ENCODE assay signal across 12 cellular contexts in the genomic region with DNA sequence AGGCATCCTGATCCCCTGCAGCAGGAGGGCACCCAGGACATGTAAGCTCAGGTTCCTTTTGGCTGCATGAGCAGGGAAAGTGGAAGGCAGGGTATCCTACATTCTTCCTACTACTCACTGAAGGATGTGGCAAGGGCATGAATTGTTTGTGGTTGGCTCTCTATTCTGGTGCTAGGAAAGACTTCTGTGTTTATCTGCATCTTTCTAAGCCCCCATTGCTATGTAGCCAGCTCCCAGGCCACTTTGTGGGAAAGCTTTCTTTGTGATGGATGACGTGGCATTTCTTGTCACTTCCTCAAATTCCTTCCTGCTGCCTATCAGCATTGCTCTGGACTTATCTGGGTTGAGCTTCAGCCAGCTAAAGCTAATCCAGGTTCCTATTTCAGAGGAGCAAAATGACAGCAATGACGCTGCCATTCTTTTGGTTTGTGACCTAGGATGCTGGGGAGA. TPM values are rescaled to one million over a fixed set of nuclear protein-coding genes. Genes with fewer than 3 reads are reported as not detected.
DNase-seq lines count a peak whose midpoint lies in the region; ATAC-seq and TF ChIP-seq lines count a peak whose summit lies in the region.
"Had no signal": no experiment of that assay in that cellular context is flagged by ENCODE, and none has a peak within 500 bp of the region (broad histone marks: within the 10 kb centered on the region; RNA-seq: fewer than 3 reads in every experiment).

No MANE protein-coding gene starts in this region.

- no peak overlapping the region for H3K4me3 ChIP-seq in H7 (ENCODE audit: insufficient read depth, low read depth, low read length)
- H3K4me3 ChIP-seq in cardiac muscle cell = no peak overlapping the region
- H3K4me3 ChIP-seq: lower lobe of right lung had no signal

- no peaks in the 10 kb centered on the region for H3K36me3 ChIP-seq in H7 (replicated peaks; ENCODE audit: control insufficient read depth, insufficient read depth, low read length)
- peaks cover 16% of the 10 kb centered on the region for H3K36me3 ChIP-seq in cardiac muscle cell
- H3K36me3 ChIP-seq: lower lobe of right lung had no signal

- peak overlapping the region; percentile 98 for H3K27ac ChIP-seq in cardiac muscle cell
- H3K27ac ChIP-seq: lower lobe of right lung had no signal

- peak; percentile 16 for DNase-seq in H7
- peak; percentile 88 to 92 for DNase-seq in cardiac muscle cell (ENCODE audit: low read depth in 1 of 2, low spot score in 1 of 2)
- DNase-seq in renal cortical epithelial cell (ENCODE audit: low read depth) = peak; percentile 35
- DNase-seq in stimulated activated CD4-positive, alpha-beta T cell treated with anti-CD3 and anti-CD28 coated beads, Interleukin-1b, Interleukin-23, amount 100 ng/mL, for 48 hours = no peak
- DNase-seq in stimulated activated naive CD8-positive, alpha-beta T cell treated with anti-CD3 and anti-CD28 coated beads, Interleukin-15, amount 100 ng/mL, for 72 hours = no peak
- DNase-seq in NCI-H1436 treated with DMSO at 0.1 percent for 48 hours (lab: John Stamatoyannopoulos, UW) = no peak
- DNase-seq: activated CD8-positive, alpha-beta memory T cell treated with anti-CD3 and anti-CD28 coated beads for 24 hours; lower lobe of right lung; NCI-H524 treated with DMSO at 0.1 percent for 48 hours had no signal

- ATAC-seq in SK-N-SH treated with all-trans-retinoic acid at 6 μM for 48 hours = peak; percentile 55
- no peak for ATAC-seq in stimulated activated naive CD8-positive, alpha-beta T cell treated with anti-CD3 and anti-CD28 coated beads, Interleukin-15, amount 100 ng/mL, for 72 hours
- no peak for ATAC-seq in GM18909 (IDR thresholded peaks at IDR 0.05; ENCODE audit: poor library complexity, unreplicated experiment)

- H3K27me3 ChIP-seq in H7 (ENCODE audit: control insufficient read depth, insufficient read depth, low read length) (no peaks in the 10 kb centered on the region), cardiac muscle cell (no peaks in the 10 kb centered on the region)

- no peak overlapping the region for H3K4me3 Mint-ChIP-seq in stimulated activated naive CD8-positive, alpha-beta T cell treated with anti-CD3 and anti-CD28 coated beads, Interleukin-15, amount 100 ng/mL, for 72 hours
- H3K4me3 Mint-ChIP-seq: dendritic cell treated with granulocyte-macrophage colony-stimulating factor and Interleukin-4, amounts not matched to agents 40 ng/mL and 50 ng/mL, for 4 days had no signal

- no peaks in the 10 kb centered on the region for H3K4me1 Mint-ChIP-seq in stimulated activated naive CD8-positive, alpha-beta T cell treated with anti-CD3 and anti-CD28 coated beads, Interleukin-15, amount 100 ng/mL, for 72 hours

- no peaks in the 10 kb centered on the region for H3K9me3 ChIP-seq in cardiac muscle cell (ENCODE audit: low read depth)
- H3K9me3 ChIP-seq: lower lobe of right lung had no signal

- TF ChIP-seq CTCF in cardiac muscle cell (IDR thresholded peaks at IDR 0.05; ENCODE audit: low read depth, low read length) = no peak

- H3K9me3 Mint-ChIP-seq in stimulated activated naive CD8-positive, alpha-beta T cell treated with anti-CD3 and anti-CD28 coated beads, Interleukin-15, amount 100 ng/mL, for 72 hours = peaks cover 0 to 9% of the 10 kb centered on the region in 2 donors
- H3K9me3 Mint-ChIP-seq: dendritic cell treated with granulocyte-macrophage colony-stimulating factor and Interleukin-4, amounts not matched to agents 40 ng/mL and 50 ng/mL, for 4 days had no signal

- no peaks in the 10 kb centered on the region for H3K27me3 Mint-ChIP-seq in stimulated activated naive CD8-positive, alpha-beta T cell treated with anti-CD3 and anti-CD28 coated beads, Interleukin-15, amount 100 ng/mL, for 72 hours
- H3K27me3 Mint-ChIP-seq: dendritic cell treated with granulocyte-macrophage colony-stimulating factor and Interleukin-4, amounts not matched to agents 40 ng/mL and 50 ng/mL, for 4 days had no signal

- H3K4me1 ChIP-seq in cardiac muscle cell (ENCODE audit: low read depth) = peaks cover 52% of the 10 kb centered on the region

- no peak overlapping the region for H3K27ac Mint-ChIP-seq in stimulated activated naive CD8-positive, alpha-beta T cell treated with anti-CD3 and anti-CD28 coated beads, Interleukin-15, amount 100 ng/mL, for 72 hours
- H3K27ac Mint-ChIP-seq: dendritic cell treated with granulocyte-macrophage colony-stimulating factor and Interleukin-4, amounts not matched to agents 40 ng/mL and 50 ng/mL, for 4 days had no signal

TF ChIP-seq in SK-N-SH treated with all-trans-retinoic acid at 6 μM for 48 hours, 23 proteins besides CTCF, POLR2A, EP300 and RAD21 (continues in another document):
- TF ChIP-seq ISL1 (CRISPR knock-in tag; IDR thresholded peaks at IDR 0.05) (no peak), TCF4 (CRISPR knock-in tag; IDR thresholded peaks at IDR 0.05; ENCODE audit: borderline replicate concordance) (no peak), PATZ1 (CRISPR knock-in tag; IDR thresholded peaks at IDR 0.05; ENCODE audit: borderline replicate concordance) (no peak), ZNF565 (CRISPR knock-in tag; conservative IDR thresholded peaks at IDR 0.05; ENCODE audit: low read depth) (no peak), CSRNP3 (CRISPR knock-in tag; IDR thresholded peaks at IDR 0.05) (no peak), TSHZ2 (CRISPR knock-in tag; IDR thresholded peaks at IDR 0.05) (no peak), PPARA (CRISPR knock-in tag; IDR thresholded peaks at IDR 0.05; ENCODE audit: borderline replicate concordance) (no peak), ZFP3 (CRISPR knock-in tag; IDR thresholded peaks at IDR 0.05) (no peak), POU6F1 (CRISPR knock-in tag; IDR thresholded peaks at IDR 0.05; ENCODE audit: borderline replicate concordance, low read depth) (no peak), CSDC2 (CRISPR knock-in tag; IDR thresholded peaks at IDR 0.05) (no peak)

RNA-seq across cellular contexts. Expression of gene MEIS1, which starts 46.2 kb away (rescaled TPM):
- 0.15 and 0.28 TPM in 2 replicates for total RNA-seq in H7 (2014; rRNA removed; shearing (Covaris generic))
- total RNA-seq in cardiac muscle cell (92.6 and 115 TPM in 2 replicates), renal cortical epithelial cell (1.8 and 3.1 TPM in 2 replicates)
- 121 and 149 TPM in 2 replicates for polyA plus RNA-seq in cardiac muscle cell

Comparison
In these comparisons a context has a peak if more than half of its experiments do, and no peak if none do; other contexts are left out.
1. DNase-seq: peak in H7 (single experiment), cardiac muscle cell (2 of 2) and renal cortical epithelial cell (single experiment); none in stimulated activated CD4-positive, alpha-beta T cell treated with anti-CD3 and anti-CD28 coated beads, Interleukin-1b, Interleukin-23, amount 100 ng/mL, for 48 hours (single experiment), stimulated activated naive CD8-positive, alpha-beta T cell treated with anti-CD3 and anti-CD28 coated beads, Interleukin-15, amount 100 ng/mL, for 72 hours (0 of 2) and NCI-H1436 treated with DMSO at 0.1 percent for 48 hours (single experiment).
2. RNA of gene MEIS1, which starts 46.2 kb away (total RNA-seq): 92.6 to 115 TPM in cardiac muscle cell; 1.8 to 3.1 TPM in renal cortical epithelial cell and 0.15 to 0.28 TPM in H7; every median in the first group is over 10 times any median in the second.